1 cellular context compared by ENCODE assay signal in the genomic region with DNA sequence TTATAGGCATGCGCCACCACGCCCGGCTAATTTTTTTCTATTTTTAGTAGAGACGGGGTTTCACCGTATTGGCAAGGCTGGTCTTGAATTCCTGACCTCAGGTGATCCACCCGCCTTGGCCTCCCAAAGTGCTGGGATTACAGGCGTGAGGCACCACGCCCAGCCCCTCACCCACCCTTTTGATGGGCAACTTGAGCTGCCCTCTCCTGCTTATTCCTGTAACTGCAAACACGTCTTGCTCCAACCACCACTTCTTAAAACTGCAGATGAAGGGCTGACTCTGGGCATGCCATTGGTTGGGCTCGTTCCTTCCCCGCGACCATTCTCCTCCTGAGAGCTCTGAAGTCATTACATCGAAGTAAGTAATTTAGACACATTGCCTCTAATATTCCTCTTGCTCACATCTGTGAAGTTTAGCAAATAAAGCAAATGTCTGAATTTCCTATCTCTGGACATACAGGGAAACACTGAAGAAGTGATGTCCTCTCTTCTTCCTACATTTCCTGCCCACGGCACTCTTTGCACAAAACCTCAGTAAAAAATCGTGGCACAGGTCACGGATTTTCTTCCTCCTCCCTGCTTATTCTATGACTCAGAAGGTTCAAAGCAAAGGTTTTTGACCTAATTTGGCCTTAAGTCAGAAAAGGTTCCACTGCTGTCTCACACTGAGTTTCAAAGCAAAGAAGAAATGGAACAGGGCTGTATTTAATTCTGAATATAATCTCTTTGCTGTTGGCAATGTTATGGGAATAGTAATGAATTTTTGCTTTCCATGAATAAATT.
TF ChIP-seq lines count a peak whose summit lies in the region.

No MANE protein-coding gene starts in this region.

TF ChIP-seq in HCT116, 20 proteins besides CTCF, POLR2A, EP300 and RAD21 (continued from another document):
- TF ChIP-seq TCF7L2 (IDR thresholded peaks at IDR 0.05; ENCODE audit: borderline replicate concordance, extremely low read depth, insufficient read depth, insufficient read length), result no peak
- no peak for TF ChIP-seq ZNF274 (IDR thresholded peaks at IDR 0.05; ENCODE audit: low read depth, low read length)
- TF ChIP-seq, protein P1, sequence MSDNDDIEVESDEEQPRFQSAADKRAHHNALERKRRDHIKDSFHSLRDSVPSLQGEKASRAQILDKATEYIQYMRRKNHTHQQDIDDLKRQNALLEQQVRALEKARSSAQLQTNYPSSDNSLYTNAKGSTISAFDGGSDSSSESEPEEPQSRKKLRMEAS (IDR thresholded peaks at IDR 0.05), result peak; percentile 40; the same call in 1 of the 2 replicates
- TF ChIP-seq CBX3 (IDR thresholded peaks at IDR 0.05; ENCODE audit: low read depth), result peak; percentile 44
- no peak for TF ChIP-seq ELF1 (IDR thresholded peaks at IDR 0.05; ENCODE audit: borderline replicate concordance, low read depth)
